Comparison of ENCODE assay signal across 9 cellular contexts in genomic region chr11:61961570-61962212, GRCh38. TPM values are rescaled to one million over a fixed set of nuclear protein-coding genes. Genes with fewer than 3 reads are reported as not detected.
A peak's percentile ranks its signal among the peaks of the same experiment; 100 is the strongest.
DNase-seq lines count a peak whose midpoint lies in the region; ATAC-seq lines count a peak whose summit lies in the region.
"Had no signal": no experiment of that assay in that cellular context is flagged by ENCODE, and none has a peak within 500 bp of the region (broad histone marks: within the 10 kb centered on the region; RNA-seq: fewer than 3 reads in every experiment).

No MANE protein-coding gene starts in this region.

- DNase-seq in HK-2 (ENCODE audit: unreplicated experiment) (peak; percentile 37), caudate nucleus (lab: John Stamatoyannopoulos, UW) (peak in 50 of 61 donors; percentile 25 to 83 (median 59)), left lobe of liver (ENCODE audit: low spot score) (peak; percentile 67), GM03348 (ENCODE audit: low spot score) (no peak)
- no peak for DNase-seq in activated CD4-positive, alpha-beta T cell treated with anti-CD3 and anti-CD28 coated beads for 4 hours
- DNase-seq in stimulated activated CD4-positive, alpha-beta T cell treated with anti-CD3 and anti-CD28 coated beads, Interleukin-1b, Interleukin-23, amount 100 ng/mL, for 48 hours, result no peak

- peak overlapping the region; percentile 96 for H3K27ac ChIP-seq in caudate nucleus (ENCODE audit: low read depth, low read length)
- H3K27ac ChIP-seq in temporal lobe (ENCODE audit: low read depth, low read length), result peak overlapping the region; percentile 95
- H3K27ac ChIP-seq: SJSA1 had no signal

- ATAC-seq in left lobe of liver (peak; percentile 73), GM21367 (IDR thresholded peaks at IDR 0.05; ENCODE audit: unreplicated experiment) (no peak)

RNA-seq across cellular contexts. Expression of gene FTH1, which starts 5.7 kb away (rescaled TPM):
- 938 TPM for total RNA-seq in left lobe of liver
- total RNA-seq in temporal lobe, result 649 TPM

RNA-seq across cellular contexts. Expression of gene BEST1, which starts 11.5 kb away (rescaled TPM):
- total RNA-seq in left lobe of liver, result 0.63 TPM
- total RNA-seq in temporal lobe, result 0.49 TPM

RNA-seq across cellular contexts. Expression of gene RAB3IL1, which starts 44.3 kb away (rescaled TPM):
- total RNA-seq in left lobe of liver (4.0 TPM), temporal lobe (3.7 TPM)

Comparison
In these comparisons a context has a peak if more than half of its experiments do, and no peak if none do; other contexts are left out.
1. DNase-seq: peak in HK-2 (single experiment), caudate nucleus (50 of 61) and left lobe of liver (single experiment); none in activated CD4-positive, alpha-beta T cell treated with anti-CD3 and anti-CD28 coated beads for 4 hours (0 of 2), GM03348 (single experiment) and stimulated activated CD4-positive, alpha-beta T cell treated with anti-CD3 and anti-CD28 coated beads, Interleukin-1b, Interleukin-23, amount 100 ng/mL, for 48 hours (single experiment).